ENCODE assay signal across 1 cellular context in the genomic region with DNA sequence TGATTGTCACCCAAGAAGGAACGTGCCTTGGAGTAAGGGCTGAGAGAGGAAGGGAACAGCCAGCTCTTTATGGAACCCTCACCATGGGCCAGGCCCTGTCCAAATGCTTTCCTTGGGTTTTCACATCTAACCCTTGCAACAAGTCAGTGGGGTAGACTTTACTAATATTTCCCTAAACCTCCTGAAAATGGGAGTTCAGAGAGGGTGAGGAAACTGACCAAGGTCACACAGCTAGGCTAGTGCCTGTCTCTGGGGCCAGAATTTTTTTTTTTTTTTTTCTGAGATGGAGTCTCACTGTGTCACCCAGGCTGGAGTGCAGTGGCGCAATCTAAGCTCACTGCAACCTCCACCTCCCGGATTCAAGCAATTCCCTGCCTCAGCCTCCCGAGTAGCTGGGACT.
TF ChIP-seq lines count a peak whose summit lies in the region.

No MANE protein-coding gene starts in this region.

TF ChIP-seq in HepG2, 621 proteins besides CTCF, POLR2A, EP300 and RAD21:
- TF ChIP-seq ZNF768 (CRISPR knock-in tag; IDR thresholded peaks at IDR 0.05) (peak; percentile 90), ZMYM3 (CRISPR knock-in tag; IDR thresholded peaks at IDR 0.05) (0 out of 2 replicates have a peak, but pooled peaks have one; percentile 8)
